Comparison of ENCODE assay signal across 23 cellular contexts in the genomic region with DNA sequence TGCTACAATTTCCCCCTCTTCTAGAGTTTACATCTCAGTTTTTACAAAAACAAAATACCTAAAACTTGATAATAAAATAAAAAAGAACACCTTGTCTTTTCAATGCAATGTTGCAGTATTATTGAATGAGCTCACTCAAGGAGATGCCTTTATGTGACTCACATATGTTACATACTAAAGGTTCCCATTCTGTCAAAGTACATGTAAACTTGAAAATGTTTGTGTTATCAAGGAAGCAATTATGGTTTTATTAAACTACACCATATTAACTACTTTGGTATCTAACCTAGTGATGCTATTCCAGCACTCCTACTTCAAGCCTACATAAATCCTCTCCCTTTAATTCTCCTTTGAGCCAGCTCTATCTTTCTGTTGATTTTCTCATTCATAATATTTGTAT.
DNase-seq lines count a peak whose midpoint lies in the region; ATAC-seq, FAIRE-seq and TF ChIP-seq lines count a peak whose summit lies in the region.
"Had no signal": no experiment of that assay in that cellular context is flagged by ENCODE, and none has a peak within 500 bp of the region (broad histone marks: within the 10 kb centered on the region; RNA-seq: fewer than 3 reads in every experiment).

No MANE protein-coding gene starts in this region.

- H4K91ac ChIP-seq in IMR-90 (ENCODE audit: insufficient read depth, low read depth, low read length) = no peak overlapping the region

- H2BK15ac ChIP-seq in IMR-90 (ENCODE audit: low read depth, low read length) = no peak overlapping the region

- FAIRE-seq in bronchial epithelial cell (lab: Jason Lieb, UNC) = no peak
- FAIRE-seq: GM19239, H1 had no signal

- no peak for TF ChIP-seq POLR2A in IMR-90 (IDR thresholded peaks at IDR 0.05; ENCODE audit: low read depth, low read length)

- H3K4me2 ChIP-seq in IMR-90 (ENCODE audit: low read depth, low read length) = no peak overlapping the region

- H3K9ac ChIP-seq in IMR-90 (ENCODE audit: low read depth, low read length) = no peak overlapping the region

- H3K56ac ChIP-seq in IMR-90 (ENCODE audit: extremely low read depth, insufficient read depth, low read length) = no peak overlapping the region

- H3K14ac ChIP-seq in IMR-90 (replicated peaks; ENCODE audit: low read depth, low read length) = no peak overlapping the region

- H3K4me1 Mint-ChIP-seq in stimulated activated memory B cell treated with anti-CD40 and anti-IgM and Interleukin-4, amounts not matched to agents 10 μg/mL and 1 μg/mL and 100 μg/mL, for 72 hours = no peaks in the 10 kb centered on the region
- no peaks in the 10 kb centered on the region for H3K4me1 Mint-ChIP-seq in activated CD8-positive, alpha-beta memory T cell treated with anti-CD3 and anti-CD28 coated beads, Interleukin-2, amount 10 ng/mL, durations not matched to agents 7 days and 5 days

- H3K79me2 ChIP-seq in ACC112 (ENCODE audit: control insufficient read depth, insufficient read depth, low read length, unreplicated experiment) = no peaks in the 10 kb centered on the region

- H3K4me3 ChIP-seq in ACC112 (ENCODE audit: low read depth, low read length) = no peak overlapping the region
- no peak overlapping the region for H3K4me3 ChIP-seq in IMR-90 (ENCODE audit: insufficient read depth, low read depth, low read length)
- H3K4me3 ChIP-seq in bronchial epithelial cell (ENCODE audit: low read depth, low read length) = no peak overlapping the region

- H3K4ac ChIP-seq in IMR-90 (ENCODE audit: low read depth, low read length) = no peak overlapping the region

- CTCF ChIA-PET in IMR-90 (lab: Yijun Ruan, JAX) = no interaction called here
- CTCF ChIA-PET in activated CD8-positive, alpha-beta memory T cell treated with anti-CD3 and anti-CD28 coated beads, Interleukin-2, amount 10 ng/mL, durations not matched to agents 7 days and 5 days (lab: Charles Lee) = no interaction called here

- peaks cover 29% of the 10 kb centered on the region for H3K4me1 ChIP-seq in ACC112 (ENCODE audit: control insufficient read depth, insufficient read depth, low read length, unreplicated experiment)
- H3K4me1 ChIP-seq in IMR-90 (ENCODE audit: control insufficient read depth, insufficient read depth, low read length) = no peaks in the 10 kb centered on the region

- H3K18ac ChIP-seq in IMR-90 (ENCODE audit: low read depth, low read length) = no peak overlapping the region

- H3K9me3 Mint-ChIP-seq in stimulated activated memory B cell treated with anti-CD40 and anti-IgM and Interleukin-4, amounts not matched to agents 10 μg/mL and 1 μg/mL and 100 μg/mL, for 72 hours = no peaks in the 10 kb centered on the region
- no peaks in the 10 kb centered on the region for H3K9me3 Mint-ChIP-seq in activated CD8-positive, alpha-beta memory T cell treated with anti-CD3 and anti-CD28 coated beads, Interleukin-2, amount 10 ng/mL, durations not matched to agents 7 days and 5 days (ENCODE audit: low read depth)
- H3K9me3 Mint-ChIP-seq: CD8-positive, alpha-beta T cell had no signal

- H3K27me3 Mint-ChIP-seq in stimulated activated memory B cell treated with anti-CD40 and anti-IgM and Interleukin-4, amounts not matched to agents 10 μg/mL and 1 μg/mL and 100 μg/mL, for 72 hours = peaks cover 11% of the 10 kb centered on the region
- H3K27me3 Mint-ChIP-seq in activated CD8-positive, alpha-beta memory T cell treated with anti-CD3 and anti-CD28 coated beads, Interleukin-2, amount 10 ng/mL, durations not matched to agents 7 days and 5 days = peaks cover 16% of the 10 kb centered on the region

- intact Hi-C loops in IMR-90 (cut with micrococcal nuclease) = no loop called here

- H4K5ac ChIP-seq in IMR-90 (ENCODE audit: low read depth, low read length) = no peak overlapping the region

- H3K27ac ChIP-seq in ACC112 (ENCODE audit: low read depth, low read length) = peak overlapping the region; percentile 76
- H3K27ac ChIP-seq in IMR-90 (ENCODE audit: insufficient read depth, low read length) = no peak overlapping the region
- H3K27ac ChIP-seq: 22Rv1, RWPE1 had no signal

- H3K36me3 Mint-ChIP-seq in stimulated activated memory B cell treated with anti-CD40 and anti-IgM and Interleukin-4, amounts not matched to agents 10 μg/mL and 1 μg/mL and 100 μg/mL, for 72 hours = no peaks in the 10 kb centered on the region
- H3K36me3 Mint-ChIP-seq in activated CD8-positive, alpha-beta memory T cell treated with anti-CD3 and anti-CD28 coated beads, Interleukin-2, amount 10 ng/mL, durations not matched to agents 7 days and 5 days = no peaks in the 10 kb centered on the region
- H3K36me3 Mint-ChIP-seq: CD8-positive, alpha-beta T cell had no signal

- no peak overlapping the region for H2AFZ ChIP-seq in ACC112 (ENCODE audit: low read length, unreplicated experiment)
- H2AFZ ChIP-seq in IMR-90 (replicated peaks; ENCODE audit: low read length, poor library complexity) = no peak overlapping the region

- no peak overlapping the region for H2BK20ac ChIP-seq in IMR-90 (ENCODE audit: low read depth, low read length)

- H4K20me1 ChIP-seq in IMR-90 (ENCODE audit: insufficient read depth, low read length) = no peaks in the 10 kb centered on the region

- no peak overlapping the region for H2BK120ac ChIP-seq in IMR-90 (ENCODE audit: low read depth, low read length)

- POLR2A ChIA-PET in IMR-90 (lab: Charles Lee; ENCODE audit: unreplicated experiment) = no interaction called here

- H2AK5ac ChIP-seq in IMR-90 (ENCODE audit: low read depth, low read length) = no peak overlapping the region

- H3K9me1 ChIP-seq in IMR-90 (ENCODE audit: insufficient read depth, low read length) = no peaks in the 10 kb centered on the region

- H3K27me3 ChIP-seq in ACC112 (ENCODE audit: insufficient read depth, low read length) (no peaks in the 10 kb centered on the region), IMR-90 (ENCODE audit: control insufficient read depth, insufficient read depth, low read length) (no peaks in the 10 kb centered on the region), bronchial epithelial cell (ENCODE audit: control insufficient read depth, insufficient read depth, low read length) (no peaks in the 10 kb centered on the region)

- H4K8ac ChIP-seq in IMR-90 (ENCODE audit: low read depth in 2 of 2, low read length in 2 of 2) = no peak overlapping the region

- no peak overlapping the region for H2BK5ac ChIP-seq in IMR-90 (ENCODE audit: low read depth, low read length, poor library complexity, severe bottlenecking)

- in situ Hi-C loops in IMR-90 (cut with MboI; ENCODE audit: low sequenced_read_pairs) = no loop called here

- DNase-seq in IMR-90 = peak; percentile 19
- peak; percentile 48 for DNase-seq in bronchial epithelial cell (ENCODE audit: low read depth)
- DNase-seq in iris pigment epithelial cell (ENCODE audit: low read depth) = peak; percentile 38
- no peak for DNase-seq in SIG-M5 (lab: John Stamatoyannopoulos, UW)
- DNase-seq in NCI-H524 (lab: John Stamatoyannopoulos, UW) = no peak
- no peak for DNase-seq in activated CD8-positive, alpha-beta memory T cell treated with anti-CD3 and anti-CD28 coated beads, Interleukin-2, amount 10 ng/mL, durations not matched to agents 7 days and 5 days
- DNase-seq: AML-193; C1 segment of cervical spinal cord; CD8-positive, alpha-beta T cell; DMS153; GF-D8; Kasumi-1; NCI-H1694 treated with DMSO at 0.1 percent for 48 hours; NCI-H2081 treated with DMSO at 0.1 percent for 48 hours; NCI-H2171 treated with DMSO at 0.1 percent for 48 hours; NCI-H446 treated with DMSO at 0.1 percent for 48 hours; NCI-H748 treated with DMSO at 0.1 percent for 48 hours had no signal

- H3K9me3 ChIP-seq in IMR-90 (ENCODE audit: control insufficient read depth, insufficient read depth, low read length) = no peaks in the 10 kb centered on the region

- no peaks in the 10 kb centered on the region for H3K79me1 ChIP-seq in IMR-90 (ENCODE audit: low read depth in 1 of 2, low read length in 2 of 2)

- no peak for TF ChIP-seq RAD21 in IMR-90 (IDR thresholded peaks at IDR 0.05; ENCODE audit: low read length)

- no peak overlapping the region for H3K23ac ChIP-seq in IMR-90 (ENCODE audit: low read depth, low read length)

- H3K27ac Mint-ChIP-seq in stimulated activated memory B cell treated with anti-CD40 and anti-IgM and Interleukin-4, amounts not matched to agents 10 μg/mL and 1 μg/mL and 100 μg/mL, for 72 hours = no peak overlapping the region
- no peak overlapping the region for H3K27ac Mint-ChIP-seq in activated CD8-positive, alpha-beta memory T cell treated with anti-CD3 and anti-CD28 coated beads, Interleukin-2, amount 10 ng/mL, durations not matched to agents 7 days and 5 days
- H3K27ac Mint-ChIP-seq: CD8-positive, alpha-beta T cell had no signal

- ATAC-seq in IMR-90 (ENCODE audit: low read depth) = no peak
- ATAC-seq in stimulated activated memory B cell treated with anti-CD40 and anti-IgM and Interleukin-4, amounts not matched to agents 10 μg/mL and 1 μg/mL and 100 μg/mL, for 72 hours = no peak
- ATAC-seq in activated CD8-positive, alpha-beta memory T cell treated with anti-CD3 and anti-CD28 coated beads, Interleukin-2, amount 10 ng/mL, durations not matched to agents 7 days and 5 days = no peak
- ATAC-seq: CD8-positive, alpha-beta T cell had no signal

- H3K36me3 ChIP-seq in ACC112 (ENCODE audit: insufficient read depth, low read length) (no peaks in the 10 kb centered on the region), IMR-90 (ENCODE audit: control insufficient read depth, insufficient read depth, low read length) (no peaks in the 10 kb centered on the region), bronchial epithelial cell (ENCODE audit: control insufficient read depth, insufficient read depth, low read length) (no peaks in the 10 kb centered on the region)

- TF ChIP-seq CTCF in IMR-90 (conservative IDR thresholded peaks at IDR 0.05; ENCODE audit: low read depth, low read length) = no peak
- TF ChIP-seq CTCF in bronchial epithelial cell (IDR thresholded peaks at IDR 0.05; ENCODE audit: insufficient read depth, low read length, severe bottlenecking) = no peak

- no peak overlapping the region for H2AK9ac ChIP-seq in IMR-90 (replicated peaks; ENCODE audit: low read depth, low read length, poor library complexity)

- dilution Hi-C loops in IMR-90 (cut with HindIII; ENCODE audit: low sequenced_read_pairs, unreplicated experiment) = no loop called here

- no TSS peak for BruUV-seq in IMR-90 (replicated peaks; lab: Mats Ljungman, UMichigan)

- no peak overlapping the region for H3K4me3 Mint-ChIP-seq in stimulated activated memory B cell treated with anti-CD40 and anti-IgM and Interleukin-4, amounts not matched to agents 10 μg/mL and 1 μg/mL and 100 μg/mL, for 72 hours
- H3K4me3 Mint-ChIP-seq in activated CD8-positive, alpha-beta memory T cell treated with anti-CD3 and anti-CD28 coated beads, Interleukin-2, amount 10 ng/mL, durations not matched to agents 7 days and 5 days = no peak overlapping the region
- H3K4me3 Mint-ChIP-seq: CD8-positive, alpha-beta T cell had no signal

TF ChIP-seq in IMR-90, 13 proteins besides CTCF, POLR2A, EP300 and RAD21 (continues in another document):
- TF ChIP-seq MAFK (IDR thresholded peaks at IDR 0.05; ENCODE audit: low read depth, low read length) (no peak), FOS (IDR thresholded peaks at IDR 0.05; ENCODE audit: low read depth, low read length) (no peak), BHLHE40 (IDR thresholded peaks at IDR 0.05; ENCODE audit: low read depth, low read length) (no peak), CEBPB (IDR thresholded peaks at IDR 0.05; ENCODE audit: low read depth, low read length) (no peak), CHD1 (IDR thresholded peaks at IDR 0.05; ENCODE audit: low read depth, low read length) (no peak), RFX5 (IDR thresholded peaks at IDR 0.05; ENCODE audit: low read depth, low read length) (no peak)

Comparison
In these comparisons a context has a peak if more than half of its experiments do, and no peak if none do; other contexts are left out.
1. DNase-seq: peak in IMR-90 (single experiment), bronchial epithelial cell (single experiment) and iris pigment epithelial cell (single experiment); none in SIG-M5 (single experiment), NCI-H524 (0 of 2) and activated CD8-positive, alpha-beta memory T cell treated with anti-CD3 and anti-CD28 coated beads, Interleukin-2, amount 10 ng/mL, durations not matched to agents 7 days and 5 days (single experiment).